In the genomic region with DNA sequence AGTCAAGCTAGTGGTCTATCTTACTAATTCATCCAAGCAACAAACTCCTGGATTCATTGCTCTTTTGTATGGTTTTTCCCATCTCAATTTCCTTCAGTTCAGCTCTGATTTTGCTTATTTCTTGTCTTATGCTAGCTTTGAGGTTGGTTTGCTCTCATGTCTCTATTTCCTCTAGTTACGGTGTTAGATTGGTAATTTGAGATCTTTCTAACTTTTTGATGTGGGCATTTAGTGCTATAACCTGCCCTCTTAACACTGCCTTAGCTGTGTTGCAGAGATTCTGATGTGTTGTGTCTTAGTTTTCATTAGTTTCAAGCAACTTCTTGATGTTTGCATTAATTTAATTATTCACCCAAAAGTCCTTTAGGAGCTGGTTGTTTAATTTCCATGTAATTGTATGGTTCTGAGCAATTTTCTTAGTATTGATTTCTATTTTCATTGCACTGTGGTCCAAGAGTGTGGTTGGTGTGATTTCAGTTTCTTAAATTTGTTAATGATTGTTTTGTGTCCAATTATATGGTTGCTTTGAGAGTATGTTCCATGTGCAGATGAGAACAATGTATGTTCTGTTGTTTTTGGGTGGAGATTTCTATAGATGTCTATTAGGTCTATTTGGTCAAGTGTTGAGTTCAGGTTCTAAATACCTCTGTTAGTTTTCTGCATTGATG, we compare ENCODE assay signal across 18 cellular contexts.
A peak's percentile ranks its signal among the peaks of the same experiment; 100 is the strongest.
DNase-seq lines count a peak whose midpoint lies in the region; ATAC-seq and TF ChIP-seq lines count a peak whose summit lies in the region.
"Had no signal": no experiment of that assay in that cellular context is flagged by ENCODE, and none has a peak within 500 bp of the region (broad histone marks: within the 10 kb centered on the region; RNA-seq: fewer than 3 reads in every experiment).

No MANE protein-coding gene starts in this region.

- H3K27me3 Mint-ChIP-seq in central memory CD8-positive, alpha-beta T cell, result no peaks in the 10 kb centered on the region
- peaks cover 33% of the 10 kb centered on the region for H3K27me3 Mint-ChIP-seq in type B pancreatic cell

- no peaks in the 10 kb centered on the region for H3K36me3 Mint-ChIP-seq in central memory CD8-positive, alpha-beta T cell (ENCODE audit: insufficient read depth)
- no peaks in the 10 kb centered on the region for H3K36me3 Mint-ChIP-seq in type B pancreatic cell
- H3K36me3 Mint-ChIP-seq: neural progenitor cell had no signal

- no peak for TF ChIP-seq CTCF in type B pancreatic cell (conservative IDR thresholded peaks at IDR 0.05)

- H3K9me3 Mint-ChIP-seq in central memory CD8-positive, alpha-beta T cell, result no peaks in the 10 kb centered on the region
- no peaks in the 10 kb centered on the region for H3K9me3 Mint-ChIP-seq in type B pancreatic cell
- H3K9me3 Mint-ChIP-seq: neural progenitor cell had no signal

- peak overlapping the region; percentile 31 for H3K4me3 Mint-ChIP-seq in central memory CD8-positive, alpha-beta T cell
- no peak overlapping the region for H3K4me3 Mint-ChIP-seq in type B pancreatic cell
- H3K4me3 Mint-ChIP-seq: neural progenitor cell had no signal

- H3K4me1 Mint-ChIP-seq in central memory CD8-positive, alpha-beta T cell, result peaks cover 21% of the 10 kb centered on the region
- no peaks in the 10 kb centered on the region for H3K4me1 Mint-ChIP-seq in type B pancreatic cell (ENCODE audit: unreplicated experiment)
- H3K4me1 Mint-ChIP-seq: neural progenitor cell had no signal

- no peak for DNase-seq in central memory CD8-positive, alpha-beta T cell (ENCODE audit: low spot score in 2 of 2)
- DNase-seq in type B pancreatic cell (ENCODE audit: extremely low spot score, unreplicated experiment) (no peak), AG08396 (ENCODE audit: low spot score) (no peak)
- DNase-seq in activated CD8-positive, alpha-beta memory T cell treated with anti-CD3 and anti-CD28 coated beads, Interleukin-2, amount 50 U/mL, for 48 hours, result no peak
- DNase-seq: activated CD4-positive, alpha-beta T cell treated with anti-CD3 and anti-CD28 coated beads for 4 hours; activated naive CD4-positive, alpha-beta T cell treated with Interleukin-2 at 50 U/mL for 16 hours; body of pancreas; foreskin fibroblast; NCI-H1048; NCI-H2029; psoas muscle; RPMI8226; stimulated activated CD4-positive, alpha-beta T cell treated with anti-CD3 and anti-CD28 coated beads, Interleukin-4, amount 100 ng/mL, for 24 hours; uterus had no signal

- peak overlapping the region; percentile 69 for H3K27ac Mint-ChIP-seq in central memory CD8-positive, alpha-beta T cell (ENCODE audit: low read depth)
- H3K27ac Mint-ChIP-seq in type B pancreatic cell, result no peak overlapping the region
- H3K27ac Mint-ChIP-seq: neural progenitor cell had no signal

- ATAC-seq in GM18861 (IDR thresholded peaks at IDR 0.05; ENCODE audit: unreplicated experiment) (peak; percentile 54), GM19452 (IDR thresholded peaks at IDR 0.05; ENCODE audit: unreplicated experiment) (peak; percentile 81), HG03097 (IDR thresholded peaks at IDR 0.05; ENCODE audit: low FRiP score, unreplicated experiment) (peak; percentile 79)
- peak; percentile 34 for ATAC-seq in central memory CD8-positive, alpha-beta T cell (replicated peaks; ENCODE audit: extremely low read depth, poor library complexity, severe bottlenecking)
- ATAC-seq: body of pancreas, psoas muscle had no signal
